ENCODE assay signal across 1 cellular context in the genomic region with DNA sequence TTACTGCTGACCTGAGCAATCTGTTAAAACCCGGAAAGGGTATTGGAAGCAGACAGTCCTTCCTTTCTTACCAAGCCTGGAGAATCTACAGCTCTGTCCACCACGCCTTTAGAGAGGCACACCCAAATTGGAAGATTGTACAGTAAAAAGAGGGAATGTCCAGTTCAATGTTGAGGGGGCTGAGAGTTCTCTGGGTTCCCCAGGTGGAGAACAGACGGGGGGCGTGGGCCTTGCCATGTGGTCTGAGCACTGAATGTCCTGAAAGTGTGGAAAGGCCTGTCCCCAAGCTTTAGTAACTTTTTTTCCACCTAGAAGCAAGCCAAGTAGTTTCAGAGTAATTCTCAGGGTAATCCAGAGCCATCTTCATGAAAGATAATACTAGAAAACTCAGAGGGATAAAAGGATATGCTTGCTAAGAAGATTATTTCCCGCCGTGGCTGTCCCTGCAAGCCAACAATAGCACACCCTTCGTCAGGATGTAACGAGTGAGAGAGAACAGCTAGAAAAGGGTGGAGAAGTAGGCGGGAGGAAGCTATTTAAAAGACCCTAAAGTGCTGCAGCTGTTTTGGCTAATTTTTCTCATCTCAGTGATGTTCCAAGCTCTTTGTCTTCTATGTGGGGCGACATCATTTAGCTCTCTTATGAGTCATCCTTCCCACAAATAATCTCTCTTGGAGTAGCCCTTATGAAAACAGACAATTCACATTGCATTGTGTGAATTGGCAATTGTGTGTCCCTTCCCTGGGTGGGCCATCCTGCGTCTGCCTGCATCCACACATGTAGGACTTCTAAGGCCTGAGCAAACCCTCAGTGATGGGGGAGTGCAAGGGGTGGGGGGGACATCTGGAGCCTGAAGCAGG.
TF ChIP-seq lines count a peak whose summit lies in the region.

No MANE protein-coding gene starts in this region.

TF ChIP-seq in HEK293, 187 proteins besides CTCF, POLR2A, EP300 and RAD21 (continued from another document):
- TF ChIP-seq, protein P1, sequence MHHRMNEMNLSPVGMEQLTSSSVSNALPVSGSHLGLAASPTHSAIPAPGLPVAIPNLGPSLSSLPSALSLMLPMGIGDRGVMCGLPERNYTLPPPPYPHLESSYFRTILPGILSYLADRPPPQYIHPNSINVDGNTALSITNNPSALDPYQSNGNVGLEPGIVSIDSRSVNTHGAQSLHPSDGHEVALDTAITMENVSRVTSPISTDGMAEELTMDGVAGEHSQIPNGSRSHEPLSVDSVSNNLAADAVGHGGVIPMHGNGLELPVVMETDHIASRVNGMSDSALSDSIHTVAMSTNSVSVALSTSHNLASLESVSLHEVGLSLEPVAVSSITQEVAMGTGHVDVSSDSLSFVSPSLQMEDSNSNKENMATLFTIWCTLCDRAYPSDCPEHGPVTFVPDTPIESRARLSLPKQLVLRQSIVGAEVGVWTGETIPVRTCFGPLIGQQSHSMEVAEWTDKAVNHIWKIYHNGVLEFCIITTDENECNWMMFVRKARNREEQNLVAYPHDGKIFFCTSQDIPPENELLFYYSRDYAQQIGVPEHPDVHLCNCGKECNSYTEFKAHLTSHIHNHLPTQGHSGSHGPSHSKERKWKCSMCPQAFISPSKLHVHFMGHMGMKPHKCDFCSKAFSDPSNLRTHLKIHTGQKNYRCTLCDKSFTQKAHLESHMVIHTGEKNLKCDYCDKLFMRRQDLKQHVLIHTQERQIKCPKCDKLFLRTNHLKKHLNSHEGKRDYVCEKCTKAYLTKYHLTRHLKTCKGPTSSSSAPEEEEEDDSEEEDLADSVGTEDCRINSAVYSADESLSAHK (tag by site-specific recombination; IDR thresholded peaks at IDR 0.05) = 0 out of 2 replicates have a peak, but pooled peaks have one; percentile 52
- no peak for TF ChIP-seq ZNF19 (tag by site-specific recombination; IDR thresholded peaks at IDR 0.05; ENCODE audit: low read depth)
- peak; percentile 63; the same call in 1 of the 2 replicates for TF ChIP-seq ZNF335 (tag by site-specific recombination; conservative IDR thresholded peaks at IDR 0.05)
- TF ChIP-seq BCL11A (tag by site-specific recombination; IDR thresholded peaks at IDR 0.05; ENCODE audit: low read depth) = no peak
- no peak for TF ChIP-seq ZNF707 (tag by site-specific recombination; IDR thresholded peaks at IDR 0.05)
- TF ChIP-seq, protein P2, sequence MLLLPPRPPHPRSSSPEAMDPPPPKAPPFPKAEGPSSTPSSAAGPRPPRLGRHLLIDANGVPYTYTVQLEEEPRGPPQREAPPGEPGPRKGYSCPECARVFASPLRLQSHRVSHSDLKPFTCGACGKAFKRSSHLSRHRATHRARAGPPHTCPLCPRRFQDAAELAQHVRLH (tag by site-specific recombination; IDR thresholded peaks at IDR 0.05) = no peak
- no peak for TF ChIP-seq ZNF776 (tag by site-specific recombination; IDR thresholded peaks at IDR 0.05; ENCODE audit: borderline replicate concordance)
- no peak for TF ChIP-seq ZNF555 (tag by site-specific recombination; conservative IDR thresholded peaks at IDR 0.05)
- TF ChIP-seq, protein P3, sequence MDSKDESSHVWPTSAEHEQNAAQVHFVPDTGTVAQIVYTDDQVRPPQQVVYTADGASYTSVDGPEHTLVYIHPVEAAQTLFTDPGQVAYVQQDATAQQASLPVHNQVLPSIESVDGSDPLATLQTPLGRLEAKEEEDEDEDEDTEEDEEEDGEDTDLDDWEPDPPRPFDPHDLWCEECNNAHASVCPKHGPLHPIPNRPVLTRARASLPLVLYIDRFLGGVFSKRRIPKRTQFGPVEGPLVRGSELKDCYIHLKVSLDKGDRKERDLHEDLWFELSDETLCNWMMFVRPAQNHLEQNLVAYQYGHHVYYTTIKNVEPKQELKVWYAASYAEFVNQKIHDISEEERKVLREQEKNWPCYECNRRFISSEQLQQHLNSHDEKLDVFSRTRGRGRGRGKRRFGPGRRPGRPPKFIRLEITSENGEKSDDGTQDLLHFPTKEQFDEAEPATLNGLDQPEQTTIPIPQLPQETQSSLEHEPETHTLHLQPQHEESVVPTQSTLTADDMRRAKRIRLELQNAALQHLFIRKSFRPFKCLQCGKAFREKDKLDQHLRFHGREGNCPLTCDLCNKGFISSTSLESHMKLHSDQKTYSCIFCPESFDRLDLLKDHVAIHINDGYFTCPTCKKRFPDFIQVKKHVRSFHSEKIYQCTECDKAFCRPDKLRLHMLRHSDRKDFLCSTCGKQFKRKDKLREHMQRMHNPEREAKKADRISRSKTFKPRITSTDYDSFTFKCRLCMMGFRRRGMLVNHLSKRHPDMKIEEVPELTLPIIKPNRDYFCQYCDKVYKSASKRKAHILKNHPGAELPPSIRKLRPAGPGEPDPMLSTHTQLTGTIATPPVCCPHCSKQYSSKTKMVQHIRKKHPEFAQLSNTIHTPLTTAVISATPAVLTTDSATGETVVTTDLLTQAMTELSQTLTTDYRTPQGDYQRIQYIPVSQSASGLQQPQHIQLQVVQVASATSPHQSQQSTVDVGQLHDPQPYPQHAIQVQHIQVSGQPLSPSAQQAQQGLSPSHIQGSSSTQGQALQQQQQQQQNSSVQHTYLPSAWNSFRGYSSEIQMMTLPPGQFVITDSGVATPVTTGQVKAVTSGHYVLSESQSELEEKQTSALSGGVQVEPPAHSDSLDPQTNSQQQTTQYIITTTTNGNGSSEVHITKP (tag by site-specific recombination; IDR thresholded peaks at IDR 0.05) = peak; percentile 53; the same call in 1 of the 2 replicates
- TF ChIP-seq KLF1 (tag by site-specific recombination; IDR thresholded peaks at IDR 0.05) = 0 out of 2 replicates have a peak, but pooled peaks have one; percentile 19
- TF ChIP-seq, protein P4, sequence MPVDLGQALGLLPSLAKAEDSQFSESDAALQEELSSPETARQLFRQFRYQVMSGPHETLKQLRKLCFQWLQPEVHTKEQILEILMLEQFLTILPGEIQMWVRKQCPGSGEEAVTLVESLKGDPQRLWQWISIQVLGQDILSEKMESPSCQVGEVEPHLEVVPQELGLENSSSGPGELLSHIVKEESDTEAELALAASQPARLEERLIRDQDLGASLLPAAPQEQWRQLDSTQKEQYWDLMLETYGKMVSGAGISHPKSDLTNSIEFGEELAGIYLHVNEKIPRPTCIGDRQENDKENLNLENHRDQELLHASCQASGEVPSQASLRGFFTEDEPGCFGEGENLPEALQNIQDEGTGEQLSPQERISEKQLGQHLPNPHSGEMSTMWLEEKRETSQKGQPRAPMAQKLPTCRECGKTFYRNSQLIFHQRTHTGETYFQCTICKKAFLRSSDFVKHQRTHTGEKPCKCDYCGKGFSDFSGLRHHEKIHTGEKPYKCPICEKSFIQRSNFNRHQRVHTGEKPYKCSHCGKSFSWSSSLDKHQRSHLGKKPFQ (tag by site-specific recombination; IDR thresholded peaks at IDR 0.05) = peak; percentile 96
- peak; percentile 42; the same call in 1 of the 2 replicates for TF ChIP-seq GLIS1 (tag by site-specific recombination; IDR thresholded peaks at IDR 0.05)
- TF ChIP-seq SP7 (tag by site-specific recombination; IDR thresholded peaks at IDR 0.05) = peak; percentile 58
- peak; percentile 36; the same call in 1 of the 2 replicates for TF ChIP-seq ZNF629 (tag by site-specific recombination; IDR thresholded peaks at IDR 0.05)
- no peak for TF ChIP-seq ZNF157 (tag by site-specific recombination; IDR thresholded peaks at IDR 0.05)
- TF ChIP-seq, protein P5, sequence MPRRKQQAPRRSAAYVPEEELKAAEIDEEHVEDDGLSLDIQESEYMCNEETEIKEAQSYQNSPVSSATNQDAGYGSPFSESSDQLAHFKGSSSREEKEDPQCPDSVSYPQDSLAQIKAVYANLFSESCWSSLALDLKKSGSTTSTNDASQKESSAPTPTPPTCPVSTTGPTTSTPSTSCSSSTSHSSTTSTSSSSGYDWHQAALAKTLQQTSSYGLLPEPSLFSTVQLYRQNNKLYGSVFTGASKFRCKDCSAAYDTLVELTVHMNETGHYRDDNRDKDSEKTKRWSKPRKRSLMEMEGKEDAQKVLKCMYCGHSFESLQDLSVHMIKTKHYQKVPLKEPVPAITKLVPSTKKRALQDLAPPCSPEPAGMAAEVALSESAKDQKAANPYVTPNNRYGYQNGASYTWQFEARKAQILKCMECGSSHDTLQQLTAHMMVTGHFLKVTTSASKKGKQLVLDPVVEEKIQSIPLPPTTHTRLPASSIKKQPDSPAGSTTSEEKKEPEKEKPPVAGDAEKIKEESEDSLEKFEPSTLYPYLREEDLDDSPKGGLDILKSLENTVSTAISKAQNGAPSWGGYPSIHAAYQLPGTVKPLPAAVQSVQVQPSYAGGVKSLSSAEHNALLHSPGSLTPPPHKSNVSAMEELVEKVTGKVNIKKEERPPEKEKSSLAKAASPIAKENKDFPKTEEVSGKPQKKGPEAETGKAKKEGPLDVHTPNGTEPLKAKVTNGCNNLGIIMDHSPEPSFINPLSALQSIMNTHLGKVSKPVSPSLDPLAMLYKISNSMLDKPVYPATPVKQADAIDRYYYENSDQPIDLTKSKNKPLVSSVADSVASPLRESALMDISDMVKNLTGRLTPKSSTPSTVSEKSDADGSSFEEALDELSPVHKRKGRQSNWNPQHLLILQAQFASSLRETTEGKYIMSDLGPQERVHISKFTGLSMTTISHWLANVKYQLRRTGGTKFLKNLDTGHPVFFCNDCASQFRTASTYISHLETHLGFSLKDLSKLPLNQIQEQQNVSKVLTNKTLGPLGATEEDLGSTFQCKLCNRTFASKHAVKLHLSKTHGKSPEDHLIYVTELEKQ (tag by site-specific recombination; IDR thresholded peaks at IDR 0.05; ENCODE audit: borderline replicate concordance) = no peak
- peak; percentile 58; the same call in 1 of the 2 replicates for TF ChIP-seq ZEB2 (tag by site-specific recombination; IDR thresholded peaks at IDR 0.05)
- TF ChIP-seq, protein P6, sequence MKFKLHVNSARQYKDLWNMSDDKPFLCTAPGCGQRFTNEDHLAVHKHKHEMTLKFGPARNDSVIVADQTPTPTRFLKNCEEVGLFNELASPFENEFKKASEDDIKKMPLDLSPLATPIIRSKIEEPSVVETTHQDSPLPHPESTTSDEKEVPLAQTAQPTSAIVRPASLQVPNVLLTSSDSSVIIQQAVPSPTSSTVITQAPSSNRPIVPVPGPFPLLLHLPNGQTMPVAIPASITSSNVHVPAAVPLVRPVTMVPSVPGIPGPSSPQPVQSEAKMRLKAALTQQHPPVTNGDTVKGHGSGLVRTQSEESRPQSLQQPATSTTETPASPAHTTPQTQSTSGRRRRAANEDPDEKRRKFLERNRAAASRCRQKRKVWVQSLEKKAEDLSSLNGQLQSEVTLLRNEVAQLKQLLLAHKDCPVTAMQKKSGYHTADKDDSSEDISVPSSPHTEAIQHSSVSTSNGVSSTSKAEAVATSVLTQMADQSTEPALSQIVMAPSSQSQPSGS (tag by site-specific recombination; IDR thresholded peaks at IDR 0.05; ENCODE audit: low read depth) = 0 out of 2 replicates have a peak, but pooled peaks have one; percentile 12
- TF ChIP-seq ZNF202 (tag by site-specific recombination; IDR thresholded peaks at IDR 0.05; ENCODE audit: borderline replicate concordance) = no peak
- TF ChIP-seq ZNF514 (tag by site-specific recombination; IDR thresholded peaks at IDR 0.05) = no peak
- 0 out of 2 replicates have a peak, but pooled peaks have one; percentile 30 for TF ChIP-seq KLF8 (tag by site-specific recombination; IDR thresholded peaks at IDR 0.05)
- TF ChIP-seq WT1 (tag by site-specific recombination; IDR thresholded peaks at IDR 0.05) = no peak
- TF ChIP-seq ZNF596 (tag by site-specific recombination; IDR thresholded peaks at IDR 0.05) = no peak
- no peak for TF ChIP-seq ZNF223 (tag by site-specific recombination; IDR thresholded peaks at IDR 0.05)
- TF ChIP-seq ZNF311 (tag by site-specific recombination; IDR thresholded peaks at IDR 0.05; ENCODE audit: borderline replicate concordance) = no peak
